In genomic region chr1:8023995-8024313, GRCh38 we compare ENCODE assay signal across 11 cellular contexts. TPM values are rescaled to one million over a fixed set of nuclear protein-coding genes. Genes with fewer than 3 reads are reported as not detected.
A peak's percentile ranks its signal among the peaks of the same experiment; 100 is the strongest.
DNase-seq lines count a peak whose midpoint lies in the region; ATAC-seq, FAIRE-seq and TF ChIP-seq lines count a peak whose summit lies in the region.
"Had no signal": no experiment of that assay in that cellular context is flagged by ENCODE, and none has a peak within 500 bp of the region (broad histone marks: within the 10 kb centered on the region; RNA-seq: fewer than 3 reads in every experiment).

No MANE protein-coding gene starts in this region.

- TF ChIP-seq EP300 in K562 (IDR thresholded peaks at IDR 0.05; ENCODE audit: low read length) = no peak

- TF ChIP-seq POLR2A in K562 (conservative IDR thresholded peaks at IDR 0.05) = no peak

- H3K4me2 ChIP-seq in K562 (ENCODE audit: insufficient read depth, low read length) = no peak overlapping the region

- POLR2A ChIA-PET in K562 (lab: Yijun Ruan, JAX) = interaction anchor here (0.7 kb wide), 1 partner anchor 182 kb away, joined by 3 read pairs; no protein-coding TSS in a partner anchor
- POLR2A ChIA-PET in RWPE1 (lab: Yijun Ruan, JAX; ENCODE audit: low non-redundant PET) = interaction anchor here (0.5 kb wide), 1 partner anchor 287 kb away, joined by 4 read pairs; no protein-coding TSS in a partner anchor

- no peaks in the 10 kb centered on the region for H3K9me1 ChIP-seq in K562 (ENCODE audit: control insufficient read depth, insufficient read depth, low read length)

- ATAC-seq in K562 = no peak

- H3K9me3 ChIP-seq in ES-I3 (ENCODE audit: control insufficient read depth, insufficient read depth, low read length) = no peaks in the 10 kb centered on the region
- no peaks in the 10 kb centered on the region for H3K9me3 ChIP-seq in K562 (replicated peaks; ENCODE audit: control insufficient read depth, insufficient read depth, low read depth, low read length)
- H3K9me3 ChIP-seq in iPS-20b (ENCODE audit: insufficient read depth, low read depth, low read length) = no peaks in the 10 kb centered on the region

- H4K20me1 ChIP-seq in K562 (replicated peaks; ENCODE audit: control insufficient read depth, insufficient read depth, low read length) = peaks cover 6% of the 10 kb centered on the region

- intact Hi-C loops in K562 (cut with micrococcal nuclease) = no loop called here

- H3K36me3 ChIP-seq in ES-I3 (ENCODE audit: insufficient read depth, low read length) (no peaks in the 10 kb centered on the region), K562 (ENCODE audit: control insufficient read depth, insufficient read depth, low read length) (no peaks in the 10 kb centered on the region), iPS-20b (ENCODE audit: insufficient read depth, low read depth, low read length) (no peaks in the 10 kb centered on the region), rectal smooth muscle tissue (ENCODE audit: control insufficient read depth, insufficient read depth, low read length) (no peaks in the 10 kb centered on the region)

- no peak overlapping the region for H3K4me3 ChIP-seq in K562
- H3K4me3 ChIP-seq in iPS-20b (ENCODE audit: low read length) = peak overlapping the region; percentile 78
- H3K4me3 ChIP-seq in rectal smooth muscle tissue (ENCODE audit: low read length) = peak overlapping the region; percentile 17

- H3K79me2 ChIP-seq in K562 (ENCODE audit: control insufficient read depth, insufficient read depth, low read length) = no peaks in the 10 kb centered on the region

- H2AFZ ChIP-seq in K562 (ENCODE audit: low read depth, low read length) = no peak overlapping the region

- FAIRE-seq in K562 (lab: Jason Lieb, UNC) = peak; percentile 26

- H3K27me3 ChIP-seq in K562 (ENCODE audit: control insufficient read depth in 2 of 2, insufficient read depth in 2 of 2, low read length in 2 of 2) (peaks cover 35 to 37% of the 10 kb centered on the region in 2 experiments), iPS-20b (ENCODE audit: insufficient read depth, low read length) (peaks cover 22% of the 10 kb centered on the region), rectal smooth muscle tissue (ENCODE audit: control insufficient read depth, insufficient read depth, low read length) (no peaks in the 10 kb centered on the region)

- CTCF ChIA-PET in K562 (lab: Yijun Ruan, JAX; ENCODE audit: low intra/inter-chr PET ratio) (no interaction called here), RWPE1 (lab: Yijun Ruan, JAX) (interaction anchor here (0.6 to 1.7 kb wide), 4 partner anchors 9 to 290 kb away, joined by 3 to 4 read pairs (median 3); no protein-coding TSS in a partner anchor)

- in situ Hi-C loops in K562 (cut with MboI) = no loop called here

- H3K4me1 ChIP-seq in ES-I3 (ENCODE audit: insufficient read depth, low read length) (peaks cover 59% of the 10 kb centered on the region), K562 (replicated peaks in 1 of 2; ENCODE audit: control insufficient read depth in 2 of 2, insufficient read depth in 2 of 2, low read length in 2 of 2) (peaks cover 5 to 16% of the 10 kb centered on the region in 2 experiments; a peak in 3 of 5 replicates), iPS-20b (ENCODE audit: insufficient read depth, low read length) (peaks cover 56% of the 10 kb centered on the region), rectal smooth muscle tissue (ENCODE audit: control insufficient read depth, insufficient read depth, low read length) (peaks cover 13% of the 10 kb centered on the region)

- DNase-seq in K562 (ENCODE audit: extremely low read depth in 1 of 4, low spot score in 3 of 4) (no peak), ureter (ENCODE audit: low spot score) (no peak), inferior parietal cortex (ENCODE audit: extremely low spot score) (no peak), RWPE1 (ENCODE audit: low spot score) (no peak), NCI-H128 (lab: John Stamatoyannopoulos, UW; ENCODE audit: unreplicated experiment) (no peak)
- DNase-seq: activated naive CD4-positive, alpha-beta T cell treated with anti-CD3 and anti-CD28 coated beads, Interleukin-2, amount 50 U/mL, for 16 hours; erythroblast; NCI-H2171 treated with DMSO at 0.1 percent for 48 hours had no signal

- H3K9ac ChIP-seq in ES-I3 (ENCODE audit: low read depth, low read length) (peak overlapping the region; percentile 90; the same call in 1 of the 2 replicates), K562 (ENCODE audit: insufficient read depth in 1 of 2, low read depth in 2 of 2, low read length in 2 of 2) (no peak overlapping the region), iPS-20b (ENCODE audit: low read depth, low read length) (peak overlapping the region; percentile 55), rectal smooth muscle tissue (ENCODE audit: low read length) (no peak overlapping the region)

- no peak for TF ChIP-seq RAD21 in K562 (CRISPR knock-in tag; conservative IDR thresholded peaks at IDR 0.05 in 1 of 2, IDR thresholded peaks at IDR 0.05 in 1 of 2)

- no peak overlapping the region for H3K27ac ChIP-seq in K562 (ENCODE audit: extremely low read depth, low read depth, low read length)
- no peak overlapping the region for H3K27ac ChIP-seq in iPS-20b (ENCODE audit: low read length)
- H3K27ac ChIP-seq in rectal smooth muscle tissue (ENCODE audit: low read depth, low read length) = no peak overlapping the region
- no peak overlapping the region for H3K27ac ChIP-seq in RWPE1

- TF ChIP-seq CTCF in K562 (IDR thresholded peaks at IDR 0.05 in 2 of 3, conservative IDR thresholded peaks at IDR 0.05 in 1 of 3; ENCODE audit: insufficient read depth in 2 of 3, low read depth in 1 of 3, low read length in 3 of 3) (no peak), RWPE1 (conservative IDR thresholded peaks at IDR 0.05; ENCODE audit: low read depth) (no peak)

- BruUV-seq in K562 (replicated peaks; lab: Mats Ljungman, UMichigan) = no TSS peak

- WGBS in K562 (ENCODE audit: insufficient coverage, low coverage, missing lambda C conversion rate) = 6% methylated on average over 1 of the region's 1 CpG

TF ChIP-seq in K562, 482 proteins besides CTCF, POLR2A, EP300 and RAD21 (continues in another document):
- TF ChIP-seq XRCC4 (IDR thresholded peaks at IDR 0.05; ENCODE audit: extremely low read depth, insufficient read depth, insufficient read length) (no peak), BCL6 (CRISPR knock-in tag; IDR thresholded peaks at IDR 0.05) (no peak), ZNF592 (IDR thresholded peaks at IDR 0.05) (no peak), FOXO4 (CRISPR knock-in tag; IDR thresholded peaks at IDR 0.05) (no peak)

RNA-seq across cellular contexts. Expression of gene ERRFI1, which starts 2.2 kb away (rescaled TPM):
- total RNA-seq in K562 (2011; cell fraction: chromatin; rRNA removed; ENCODE audit: low replicate concordance) = 3.7 and 4.7 TPM in 2 replicates
- 1.7 TPM in 2 replicates for total RNA-seq in K562 (2011; cell fraction: nucleolus; rRNA removed)
- total RNA-seq in K562 (2011; cell fraction: nucleoplasm; rRNA removed) = 2.5 and 3.8 TPM in 2 replicates
- total RNA-seq in K562 (2014; rRNA removed) = 0.68 and 0.73 TPM in 2 replicates
- 1.5 and 1.8 TPM in 2 replicates for total RNA-seq in K562 (2014; rRNA removed; fragmentation: Illumina TruSeq; extraction: Trizol)
- 0.98 and 1.1 TPM in 2 replicates for total RNA-seq in K562 (2015; rRNA removed; fragmentation: Illumina TruSeq; extraction: Trizol)
- total RNA-seq in K562 (2021) = 1.6 and 1.9 TPM in 2 replicates
- 1.7 and 4.4 TPM in 2 replicates for polyA plus RNA-seq in K562 (2011; rRNA removed)
- 1.3 and 2.7 TPM in 2 replicates for polyA plus RNA-seq in K562 (2011; cell fraction: cytosol; rRNA removed)
- polyA plus RNA-seq in K562 (2011; cell fraction: nucleus; rRNA removed) = 3.0 and 4.1 TPM in 2 replicates
- polyA plus RNA-seq in K562 (2012) = 1.9 and 2.1 TPM in 2 replicates
- polyA plus RNA-seq in K562 (2014; fragmentation: Illumina TruSeq; extraction: Trizol) = 1.4 and 1.8 TPM in 2 replicates
- under 1 TPM; 0.67 to 0.72 TPM for polyA plus RNA-seq in K562 (2014; fragmentation: Nextera tagmentation; extraction: Ambion mirVana)
- polyA plus RNA-seq in K562 (2014; rRNA removed) = 0.80 and 2.0 TPM in 2 replicates
- 1.3 and 1.9 TPM in 2 replicates for polyA minus RNA-seq in K562 (2011; rRNA and poly(A)+ RNA removed)
- 1.2 and 1.5 TPM in 2 replicates for polyA minus RNA-seq in K562 (2011; cell fraction: cytosol; rRNA and poly(A)+ RNA removed)
- polyA minus RNA-seq in K562 (2011; cell fraction: nucleus; rRNA and poly(A)+ RNA removed) = 1.2 and 1.5 TPM in 2 replicates
- 62.3 TPM for total RNA-seq in ureter

Comparison
In these comparisons a context has a peak if more than half of its experiments do, and no peak if none do; other contexts are left out.
1. H3K9ac ChIP-seq: peak in ES-I3 (single experiment) and iPS-20b (single experiment); none in K562 (0 of 2) and rectal smooth muscle tissue (single experiment).
2. RNA of gene ERRFI1, which starts 2.2 kb away (total RNA-seq): 62.3 TPM in ureter (single experiment); 0.68 to 4.7 TPM in K562; every median in the first group is over 10 times any median in the second.